Comparison of ENCODE assay signal across 9 cellular contexts in genomic region chr5:112366987-112367386, GRCh38. TPM values are rescaled to one million over a fixed set of nuclear protein-coding genes. Genes with fewer than 3 reads are reported as not detected.
DNase-seq lines count a peak whose midpoint lies in the region; FAIRE-seq and TF ChIP-seq lines count a peak whose summit lies in the region.
"Had no signal": no experiment of that assay in that cellular context is flagged by ENCODE, and none has a peak within 500 bp of the region (broad histone marks: within the 10 kb centered on the region; RNA-seq: fewer than 3 reads in every experiment).

No MANE protein-coding gene starts in this region.

- H3K9ac ChIP-seq in MM.1S (ENCODE audit: low read length): no peak overlapping the region

- H2AFZ ChIP-seq in MM.1S (ENCODE audit: low read length): no peak overlapping the region

- H3K27me3 ChIP-seq in cardiac muscle cell (no peaks in the 10 kb centered on the region), right atrium auricular region (no peaks in the 10 kb centered on the region), MM.1S (replicated peaks; ENCODE audit: insufficient read depth, low read length) (no peaks in the 10 kb centered on the region)
- H3K27me3 ChIP-seq: neutrophil had no signal

- H3K9me3 ChIP-seq in cardiac muscle cell (ENCODE audit: low read depth): no peaks in the 10 kb centered on the region
- no peaks in the 10 kb centered on the region for H3K9me3 ChIP-seq in right atrium auricular region
- no peaks in the 10 kb centered on the region for H3K9me3 ChIP-seq in MM.1S (replicated peaks; ENCODE audit: insufficient read depth, low read length)
- H3K9me3 ChIP-seq: neutrophil had no signal

- TF ChIP-seq CTCF in cardiac muscle cell (IDR thresholded peaks at IDR 0.05; ENCODE audit: low read depth, low read length): peak; percentile 33
- TF ChIP-seq CTCF in right atrium auricular region (IDR thresholded peaks at IDR 0.05): peak in 1 of 2 donors; percentile 46
- peak; percentile 19 for TF ChIP-seq CTCF in MM.1S (IDR thresholded peaks at IDR 0.05; ENCODE audit: low read length)
- peak; percentile 33 for TF ChIP-seq CTCF in fibroblast of mammary gland (conservative IDR thresholded peaks at IDR 0.05; ENCODE audit: control insufficient read depth, insufficient read depth, low read depth, low read length)

- no peaks in the 10 kb centered on the region for H3K9me2 ChIP-seq in MM.1S (replicated peaks; ENCODE audit: insufficient read depth, low read length)

- no peaks in the 10 kb centered on the region for H3K79me2 ChIP-seq in MM.1S (ENCODE audit: low read length)

- H3K36me3 ChIP-seq in cardiac muscle cell (no peaks in the 10 kb centered on the region), right atrium auricular region (no peaks in the 10 kb centered on the region), MM.1S (replicated peaks; ENCODE audit: insufficient read depth, low read length) (no peaks in the 10 kb centered on the region)
- H3K36me3 ChIP-seq: neutrophil had no signal

- H3K4me1 ChIP-seq in cardiac muscle cell (ENCODE audit: low read depth) (no peaks in the 10 kb centered on the region), right atrium auricular region (peaks cover 0 to 31% of the 10 kb centered on the region in 2 donors), MM.1S (ENCODE audit: low read length) (no peaks in the 10 kb centered on the region)

- H3K4me2 ChIP-seq in MM.1S (ENCODE audit: low read depth, low read length): no peak overlapping the region

- FAIRE-seq in urothelium cell line (lab: Jason Lieb, UNC): no peak

- H3K4me3 ChIP-seq in cardiac muscle cell (no peak overlapping the region), right atrium auricular region (no peak overlapping the region), MM.1S (ENCODE audit: low read length) (no peak overlapping the region), fibroblast of mammary gland (ENCODE audit: control insufficient read depth, low read depth, low read length) (no peak overlapping the region)

- no peak overlapping the region for H3K27ac ChIP-seq in cardiac muscle cell
- peak overlapping the region in 1 of 2 donors; percentile 8 for H3K27ac ChIP-seq in right atrium auricular region
- H3K27ac ChIP-seq in MM.1S (ENCODE audit: low read length): no peak overlapping the region
- H3K27ac ChIP-seq: neutrophil had no signal

- no peaks in the 10 kb centered on the region for H3F3A ChIP-seq in MM.1S (ENCODE audit: insufficient read depth, low read length)

- no peaks in the 10 kb centered on the region for H4K20me1 ChIP-seq in MM.1S (ENCODE audit: insufficient read depth, low read length)

- DNase-seq in cardiac muscle cell (ENCODE audit: low read depth in 1 of 2, low spot score in 1 of 2): peak in 1 of 2 donors; percentile 11
- DNase-seq in right atrium auricular region (ENCODE audit: low spot score): no peak
- DNase-seq in MM.1S: no peak
- DNase-seq in fibroblast of mammary gland (ENCODE audit: low read depth): no peak
- DNase-seq in urothelium cell line (ENCODE audit: low spot score): peak; percentile 32
- no peak for DNase-seq in amniotic stem cell (lab: John Stamatoyannopoulos, UW)
- DNase-seq in T-helper 2 cell: no peak
- DNase-seq in T-helper 1 cell: no peak

RNA-seq across cellular contexts. Expression of gene EPB41L4A, which starts 52.1 kb away (rescaled TPM):
- total RNA-seq in cardiac muscle cell (8.2 and 10.5 TPM in 2 replicates), right atrium auricular region (10 to 100 TPM; 13.8 to 17.9 TPM)
- 14.4 and 15.6 TPM in 2 replicates for polyA plus RNA-seq in cardiac muscle cell
